In the genomic region with DNA sequence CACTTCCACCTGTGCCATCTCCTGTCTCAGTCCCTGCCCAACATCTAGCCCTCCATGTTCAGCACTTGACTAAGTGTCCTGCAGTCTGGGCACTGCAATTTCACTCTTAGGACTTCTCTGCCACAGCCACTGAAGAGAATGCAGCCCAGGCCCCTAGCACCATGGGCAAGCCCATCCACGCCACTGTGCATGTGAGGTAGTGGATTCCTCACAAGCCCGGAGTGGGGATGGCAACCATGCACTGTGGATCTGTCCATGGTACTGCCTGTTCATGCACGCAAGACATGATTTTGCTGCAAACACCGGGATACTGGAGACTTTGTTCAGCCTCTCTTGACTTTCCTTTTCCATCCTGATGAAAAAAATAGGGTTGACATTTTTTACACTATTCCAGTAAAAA, we compare ENCODE assay signal across 12 cellular contexts. TPM values are rescaled to one million over a fixed set of nuclear protein-coding genes. Genes with fewer than 3 reads are reported as not detected.
DNase-seq lines count a peak whose midpoint lies in the region; ATAC-seq, FAIRE-seq and TF ChIP-seq lines count a peak whose summit lies in the region.
"Had no signal": no experiment of that assay in that cellular context is flagged by ENCODE, and none has a peak within 500 bp of the region (broad histone marks: within the 10 kb centered on the region; RNA-seq: fewer than 3 reads in every experiment).

No MANE protein-coding gene starts in this region.

- H3K4me3 Mint-ChIP-seq in progenitor cell of endocrine pancreas (ENCODE audit: low read depth) = no peak overlapping the region
- H3K4me3 Mint-ChIP-seq: IgD-negative memory B cell had no signal

- H3K36me3 Mint-ChIP-seq in progenitor cell of endocrine pancreas (ENCODE audit: insufficient read depth) = no peaks in the 10 kb centered on the region
- H3K36me3 Mint-ChIP-seq: IgD-negative memory B cell had no signal

- H3K4me1 ChIP-seq in small intestine (ENCODE audit: control insufficient read depth in 2 of 2, insufficient read depth in 1 of 2, low read depth in 1 of 2, low read length in 1 of 2) = peaks cover 7 to 12% of the 10 kb centered on the region in 2 donors

- no peaks in the 10 kb centered on the region for H3K9me3 ChIP-seq in small intestine (ENCODE audit: control insufficient read depth, low read depth)

- H3K27ac ChIP-seq in small intestine (ENCODE audit: low read depth in 1 of 2, low read length in 1 of 2) = no peak overlapping the region

- H3K27me3 Mint-ChIP-seq in progenitor cell of endocrine pancreas = no peaks in the 10 kb centered on the region

- ATAC-seq in SK-N-SH treated with all-trans-retinoic acid at 6 μM for 48 hours (peak; percentile 55), GM19035 (IDR thresholded peaks at IDR 0.05; ENCODE audit: unreplicated experiment) (no peak)
- ATAC-seq: Panc1 had no signal

- H3K36me3 ChIP-seq in small intestine (ENCODE audit: control insufficient read depth in 2 of 2, insufficient read depth in 2 of 2, low read length in 2 of 2) = no peaks in the 10 kb centered on the region

- WGBS in small intestine, 3 donors = 46 to 66% (median 46%) methylated on average over 4 of the region's 4 CpGs

- H3K27me3 ChIP-seq in small intestine (ENCODE audit: control insufficient read depth in 2 of 2, insufficient read depth in 2 of 2, low read length in 2 of 2) = no peaks in the 10 kb centered on the region

- DNase-seq in DMS53 (lab: John Stamatoyannopoulos, UW) (peak; percentile 49), DMS53 treated with DMSO at 0.1 percent for 48 hours (lab: John Stamatoyannopoulos, UW; ENCODE audit: unreplicated experiment) (no peak), fibroblast of pulmonary artery (ENCODE audit: low read depth) (peak; percentile 81), progenitor cell of endocrine pancreas (ENCODE audit: low spot score, unreplicated experiment) (peak; percentile 70), small intestine (no peak)
- no peak for DNase-seq in stimulated activated CD4-positive, alpha-beta T cell treated with anti-CD3 and anti-CD28 coated beads, Interleukin-4, amount 100 ng/mL, for 24 hours
- DNase-seq: effector CD4-positive, alpha-beta T cell had no signal

- no peak for FAIRE-seq in small intestine (lab: Jason Lieb, UNC)
- FAIRE-seq: A204.1 had no signal

- TF ChIP-seq CTCF in fibroblast of pulmonary artery (IDR thresholded peaks at IDR 0.05; ENCODE audit: low read length, missing control alignments) (no peak), progenitor cell of endocrine pancreas (IDR thresholded peaks at IDR 0.05; ENCODE audit: unreplicated experiment) (no peak)

- H3K4me1 Mint-ChIP-seq in progenitor cell of endocrine pancreas (ENCODE audit: low read depth) = peaks cover 35% of the 10 kb centered on the region
- H3K4me1 Mint-ChIP-seq: IgD-negative memory B cell had no signal

- H3K4me3 ChIP-seq in fibroblast of pulmonary artery (replicated peaks; ENCODE audit: low read depth, low read length) = no peak overlapping the region
- H3K4me3 ChIP-seq in small intestine (ENCODE audit: low read depth in 1 of 2, low read length in 2 of 2) = no peak overlapping the region

- H3K9me3 Mint-ChIP-seq in progenitor cell of endocrine pancreas (ENCODE audit: low read depth) = no peaks in the 10 kb centered on the region
- H3K9me3 Mint-ChIP-seq: IgD-negative memory B cell had no signal

- H3K27ac Mint-ChIP-seq in progenitor cell of endocrine pancreas = peak overlapping the region; percentile 5
- H3K27ac Mint-ChIP-seq: IgD-negative memory B cell had no signal

TF ChIP-seq in SK-N-SH treated with all-trans-retinoic acid at 6 μM for 48 hours, 23 proteins besides CTCF, POLR2A, EP300 and RAD21:
- TF ChIP-seq, protein P1, sequence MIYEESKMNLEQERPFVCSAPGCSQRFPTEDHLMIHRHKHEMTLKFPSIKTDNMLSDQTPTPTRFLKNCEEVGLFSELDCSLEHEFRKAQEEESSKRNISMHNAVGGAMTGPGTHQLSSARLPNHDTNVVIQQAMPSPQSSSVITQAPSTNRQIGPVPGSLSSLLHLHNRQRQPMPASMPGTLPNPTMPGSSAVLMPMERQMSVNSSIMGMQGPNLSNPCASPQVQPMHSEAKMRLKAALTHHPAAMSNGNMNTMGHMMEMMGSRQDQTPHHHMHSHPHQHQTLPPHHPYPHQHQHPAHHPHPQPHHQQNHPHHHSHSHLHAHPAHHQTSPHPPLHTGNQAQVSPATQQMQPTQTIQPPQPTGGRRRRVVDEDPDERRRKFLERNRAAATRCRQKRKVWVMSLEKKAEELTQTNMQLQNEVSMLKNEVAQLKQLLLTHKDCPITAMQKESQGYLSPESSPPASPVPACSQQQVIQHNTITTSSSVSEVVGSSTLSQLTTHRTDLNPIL (CRISPR knock-in tag; IDR thresholded peaks at IDR 0.05; ENCODE audit: low read depth) = no peak
- TF ChIP-seq, protein P2, sequence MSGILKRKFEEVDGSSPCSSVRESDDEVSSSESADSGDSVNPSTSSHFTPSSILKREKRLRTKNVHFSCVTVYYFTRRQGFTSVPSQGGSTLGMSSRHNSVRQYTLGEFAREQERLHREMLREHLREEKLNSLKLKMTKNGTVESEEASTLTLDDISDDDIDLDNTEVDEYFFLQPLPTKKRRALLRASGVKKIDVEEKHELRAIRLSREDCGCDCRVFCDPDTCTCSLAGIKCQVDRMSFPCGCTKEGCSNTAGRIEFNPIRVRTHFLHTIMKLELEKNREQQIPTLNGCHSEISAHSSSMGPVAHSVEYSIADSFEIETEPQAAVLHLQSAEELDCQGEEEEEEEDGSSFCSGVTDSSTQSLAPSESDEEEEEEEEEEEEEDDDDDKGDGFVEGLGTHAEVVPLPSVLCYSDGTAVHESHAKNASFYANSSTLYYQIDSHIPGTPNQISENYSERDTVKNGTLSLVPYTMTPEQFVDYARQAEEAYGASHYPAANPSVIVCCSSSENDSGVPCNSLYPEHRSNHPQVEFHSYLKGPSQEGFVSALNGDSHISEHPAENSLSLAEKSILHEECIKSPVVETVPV (CRISPR knock-in tag; IDR thresholded peaks at IDR 0.05) = no peak
- TF ChIP-seq PPARA (CRISPR knock-in tag; IDR thresholded peaks at IDR 0.05; ENCODE audit: borderline replicate concordance) = no peak
- no peak for TF ChIP-seq ZNF8 (CRISPR knock-in tag; IDR thresholded peaks at IDR 0.05)

RNA-seq across cellular contexts. Expression of a gene that starts 12.3 kb away (rescaled TPM):
- 37.3 and 44.6 TPM in 2 replicates for total RNA-seq in progenitor cell of endocrine pancreas
- 100 to 1,000 TPM; 127 to 689 (median 418) TPM for polyA plus RNA-seq in small intestine
- polyA plus RNA-seq: IgD-negative memory B cell had no signal

Comparison
In these comparisons a context has a peak if more than half of its experiments do, and no peak if none do; other contexts are left out.
1. DNase-seq: peak in DMS53 (single experiment), fibroblast of pulmonary artery (single experiment) and progenitor cell of endocrine pancreas (single experiment); none in DMS53 treated with DMSO at 0.1 percent for 48 hours (single experiment), stimulated activated CD4-positive, alpha-beta T cell treated with anti-CD3 and anti-CD28 coated beads, Interleukin-4, amount 100 ng/mL, for 24 hours (single experiment) and small intestine (single experiment).